In genomic region chr9:27528278-27528885, GRCh38 we compare ENCODE assay signal across 8 cellular contexts. TPM values are rescaled to one million over a fixed set of nuclear protein-coding genes. Genes with fewer than 3 reads are reported as not detected.
DNase-seq lines count a peak whose midpoint lies in the region; ATAC-seq lines count a peak whose summit lies in the region.

No MANE protein-coding gene starts in this region.

- H3K27me3 Mint-ChIP-seq in activated CD4-positive, alpha-beta T cell treated with anti-CD3 and anti-CD28 coated beads, Interleukin-2, amount 10 ng/mL, durations not matched to agents 7 days and 5 days: peaks cover 24% of the 10 kb centered on the region
- H3K27me3 Mint-ChIP-seq in dendritic cell treated with granulocyte-macrophage colony-stimulating factor and Interleukin-4, amounts not matched to agents 40 ng/mL and 50 ng/mL, for 4 days: no peaks in the 10 kb centered on the region

- H3K4me1 Mint-ChIP-seq in activated CD4-positive, alpha-beta T cell treated with anti-CD3 and anti-CD28 coated beads, Interleukin-2, amount 10 ng/mL, durations not matched to agents 7 days and 5 days: peaks cover 12% of the 10 kb centered on the region
- peaks cover 60% of the 10 kb centered on the region for H3K4me1 Mint-ChIP-seq in dendritic cell treated with granulocyte-macrophage colony-stimulating factor and Interleukin-4, amounts not matched to agents 40 ng/mL and 50 ng/mL, for 4 days (ENCODE audit: low read depth)

- ATAC-seq in GM19395 (IDR thresholded peaks at IDR 0.05; ENCODE audit: unreplicated experiment): peak; percentile 60
- peak; percentile 45 for ATAC-seq in HG03520 (IDR thresholded peaks at IDR 0.05; ENCODE audit: unreplicated experiment)
- ATAC-seq in left lobe of liver: peak; percentile 57

- CTCF ChIA-PET in activated CD4-positive, alpha-beta T cell treated with anti-CD3 and anti-CD28 coated beads, Interleukin-2, amount 10 ng/mL, durations not matched to agents 7 days and 5 days (lab: Charles Lee): no interaction called here

- no peak overlapping the region for H3K27ac Mint-ChIP-seq in activated CD4-positive, alpha-beta T cell treated with anti-CD3 and anti-CD28 coated beads, Interleukin-2, amount 10 ng/mL, durations not matched to agents 7 days and 5 days
- H3K27ac Mint-ChIP-seq in dendritic cell treated with granulocyte-macrophage colony-stimulating factor and Interleukin-4, amounts not matched to agents 40 ng/mL and 50 ng/mL, for 4 days: peak overlapping the region; percentile 97

- no peaks in the 10 kb centered on the region for H3K36me3 Mint-ChIP-seq in activated CD4-positive, alpha-beta T cell treated with anti-CD3 and anti-CD28 coated beads, Interleukin-2, amount 10 ng/mL, durations not matched to agents 7 days and 5 days (ENCODE audit: low read depth)
- peaks cover 75% of the 10 kb centered on the region for H3K36me3 Mint-ChIP-seq in dendritic cell treated with granulocyte-macrophage colony-stimulating factor and Interleukin-4, amounts not matched to agents 40 ng/mL and 50 ng/mL, for 4 days (ENCODE audit: low read depth)

- POLR2A ChIA-PET in activated CD4-positive, alpha-beta T cell treated with anti-CD3 and anti-CD28 coated beads, Interleukin-2, amount 10 ng/mL, durations not matched to agents 7 days and 5 days (lab: Charles Lee): no interaction called here

- H3K9me3 Mint-ChIP-seq in activated CD4-positive, alpha-beta T cell treated with anti-CD3 and anti-CD28 coated beads, Interleukin-2, amount 10 ng/mL, durations not matched to agents 7 days and 5 days: no peaks in the 10 kb centered on the region
- H3K9me3 Mint-ChIP-seq in dendritic cell treated with granulocyte-macrophage colony-stimulating factor and Interleukin-4, amounts not matched to agents 40 ng/mL and 50 ng/mL, for 4 days: no peaks in the 10 kb centered on the region

- peak; percentile 69 for DNase-seq in AG20443 (ENCODE audit: low spot score)
- peak; percentile 62 for DNase-seq in activated CD4-positive, alpha-beta T cell treated with anti-CD3 and anti-CD28 coated beads, Interleukin-2, amount 10 ng/mL, durations not matched to agents 7 days and 5 days
- DNase-seq in left lobe of liver (ENCODE audit: low spot score): peak; percentile 60
- peak; percentile 5 to 43 (median 24) for DNase-seq in stimulated activated CD4-positive, alpha-beta T cell treated with anti-CD3 and anti-CD28 coated beads, Interleukin-1b, Interleukin-23, amount 100 ng/mL, for 24 hours (ENCODE audit: low read depth in 4 of 4, low spot score in 1 of 4)
- DNase-seq in NCI-H1930 (lab: John Stamatoyannopoulos, UW): no peak

- intact Hi-C loops in dendritic cell treated with granulocyte-macrophage colony-stimulating factor and Interleukin-4, amounts not matched to agents 40 ng/mL and 50 ng/mL, for 4 days (cut with micrococcal nuclease): loop anchor here (2.0 to 5.0 kb wide), 3 partner anchors 46 to 196 kb away; no protein-coding TSS in a partner anchor

- peak overlapping the region; percentile 85 for H3K4me3 Mint-ChIP-seq in activated CD4-positive, alpha-beta T cell treated with anti-CD3 and anti-CD28 coated beads, Interleukin-2, amount 10 ng/mL, durations not matched to agents 7 days and 5 days
- peak overlapping the region; percentile 91 for H3K4me3 Mint-ChIP-seq in dendritic cell treated with granulocyte-macrophage colony-stimulating factor and Interleukin-4, amounts not matched to agents 40 ng/mL and 50 ng/mL, for 4 days

RNA-seq across cellular contexts. Expression of gene MOB3B, which starts 1.2 kb away (rescaled TPM):
- under 1 TPM; 0.62 to 0.71 TPM for total RNA-seq in activated CD4-positive, alpha-beta T cell treated with anti-CD3 and anti-CD28 coated beads, Interleukin-2, amount 10 ng/mL, durations not matched to agents 7 days and 5 days
- total RNA-seq in left lobe of liver: 0.91 TPM

RNA-seq across cellular contexts. Expression of gene IFNK, which starts 4.3 kb away (rescaled TPM):
- total RNA-seq in activated CD4-positive, alpha-beta T cell treated with anti-CD3 and anti-CD28 coated beads, Interleukin-2, amount 10 ng/mL, durations not matched to agents 7 days and 5 days: not detected
- total RNA-seq in left lobe of liver: not detected

RNA-seq across cellular contexts. Expression of gene C9orf72, which starts 44.9 kb away (rescaled TPM):
- total RNA-seq in activated CD4-positive, alpha-beta T cell treated with anti-CD3 and anti-CD28 coated beads, Interleukin-2, amount 10 ng/mL, durations not matched to agents 7 days and 5 days: 10 to 100 TPM; 12.9 to 13.3 TPM
- 5.6 TPM for total RNA-seq in left lobe of liver

Comparison
In these comparisons a context has a peak if more than half of its experiments do, and no peak if none do; other contexts are left out.
1. DNase-seq: peak in AG20443 (single experiment), activated CD4-positive, alpha-beta T cell treated with anti-CD3 and anti-CD28 coated beads, Interleukin-2, amount 10 ng/mL, durations not matched to agents 7 days and 5 days (single experiment), left lobe of liver (single experiment) and stimulated activated CD4-positive, alpha-beta T cell treated with anti-CD3 and anti-CD28 coated beads, Interleukin-1b, Interleukin-23, amount 100 ng/mL, for 24 hours (4 of 4); none in NCI-H1930 (0 of 2).
2. Peak in every context shown above with its lines, with median percentiles within 50 percentile points of each other: ATAC-seq.